In genomic region chr7:7385421-7385820, GRCh38 we compare ENCODE assay signal across 25 cellular contexts.
"Had no signal": no experiment of that assay in that cellular context is flagged by ENCODE, and none has a peak within 500 bp of the region (broad histone marks: within the 10 kb centered on the region; RNA-seq: fewer than 3 reads in every experiment).

No MANE protein-coding gene starts in this region.

- H3K36me3 ChIP-seq: gastroesophageal sphincter, heart right ventricle, pancreas, right atrium auricular region, tibial artery had no signal

- H3K9me3 ChIP-seq: pancreas, psoas muscle, right atrium auricular region, tibial artery had no signal

- FAIRE-seq: pancreas had no signal

- H3K4me3 Mint-ChIP-seq: activated CD8-positive, alpha-beta T cell treated with anti-CD3 and anti-CD28 coated beads, Interleukin-2, amount 10 ng/mL, durations not matched to agents 7 days and 5 days; activated naive CD4-positive, alpha-beta T cell treated with anti-CD3 and anti-CD28 coated beads, Interleukin-2, amount 50 U/mL, for 24 hours; activated T-helper 1 cell treated with anti-CD3 and anti-CD28 coated beads, Interleukin-12 subunit alpha, Interleukin-12 subunit beta, Interleukin-2, Interleukin-4 antibody, amounts not matched to agents 30 ng/mL and 10 ng/mL and 1 ng/mL, durations not matched to agents 14 hours and 24 hours and 36 hours; brain; nephron; stimulated activated naive CD8-positive, alpha-beta T cell treated with anti-CD3 and anti-CD28 coated beads, Interleukin-15, amount 100 ng/mL, for 72 hours had no signal

- H3K27me3 Mint-ChIP-seq: activated naive CD4-positive, alpha-beta T cell treated with anti-CD3 and anti-CD28 coated beads, Interleukin-2, amount 50 U/mL, for 24 hours; brain; stimulated activated naive CD8-positive, alpha-beta T cell treated with anti-CD3 and anti-CD28 coated beads, Interleukin-15, amount 100 ng/mL, for 72 hours had no signal

- DNase-seq: activated CD4-positive, alpha-beta T cell treated with anti-CD3 and anti-CD28 coated beads for 1 hour; activated CD4-positive, alpha-beta T cell treated with anti-CD3 and anti-CD28 coated beads, Interleukin-2, amount 50 U/mL, for 1 hour; activated CD8-positive, alpha-beta T cell treated with anti-CD3 and anti-CD28 coated beads, Interleukin-2, amount 10 ng/mL, durations not matched to agents 7 days and 5 days; activated gamma-delta T cell; aorta; central memory CD4-positive, alpha-beta T cell; dermis blood vessel endothelial cell; effector memory CD4-positive, alpha-beta T cell; heart right ventricle; islet precursor cell; left colon; mesenchymal stem cell; pancreas; psoas muscle; stimulated activated CD4-positive, alpha-beta T cell treated with anti-CD3 and anti-CD28 coated beads, Interleukin-12 subunit alpha, Interleukin-12 subunit beta, amount 100 ng/mL, for 4 hours; stimulated activated CD4-positive, alpha-beta T cell treated with anti-CD3 and anti-CD28 coated beads, Interleukin-4, amount 100 ng/mL, for 4 hours; stimulated activated naive CD8-positive, alpha-beta T cell treated with anti-CD3 and anti-CD28 coated beads, Interleukin-15, amount 100 ng/mL, for 72 hours; tibial artery had no signal

- ATAC-seq: activated CD8-positive, alpha-beta T cell treated with anti-CD3 and anti-CD28 coated beads, Interleukin-2, amount 10 ng/mL, durations not matched to agents 7 days and 5 days; esophagus mucosa; gastroesophageal sphincter; heart right ventricle; left colon; pancreas; psoas muscle; stimulated activated naive CD8-positive, alpha-beta T cell treated with anti-CD3 and anti-CD28 coated beads, Interleukin-15, amount 100 ng/mL, for 72 hours had no signal

- H3K27me3 ChIP-seq: gastroesophageal sphincter, heart right ventricle, pancreas, right atrium auricular region, tibial artery had no signal

- H3K27ac Mint-ChIP-seq: activated CD8-positive, alpha-beta T cell treated with anti-CD3 and anti-CD28 coated beads, Interleukin-2, amount 10 ng/mL, durations not matched to agents 7 days and 5 days; activated naive CD4-positive, alpha-beta T cell treated with anti-CD3 and anti-CD28 coated beads, Interleukin-2, amount 50 U/mL, for 24 hours; activated T-helper 1 cell treated with anti-CD3 and anti-CD28 coated beads, Interleukin-12 subunit alpha, Interleukin-12 subunit beta, Interleukin-2, Interleukin-4 antibody, amounts not matched to agents 30 ng/mL and 10 ng/mL and 1 ng/mL, durations not matched to agents 14 hours and 24 hours and 36 hours; brain; nephron; stimulated activated naive CD8-positive, alpha-beta T cell treated with anti-CD3 and anti-CD28 coated beads, Interleukin-15, amount 100 ng/mL, for 72 hours had no signal

- H3K4me1 ChIP-seq: gastroesophageal sphincter, heart right ventricle, pancreas, psoas muscle, right atrium auricular region, tibial artery had no signal

- H3K9me3 Mint-ChIP-seq: activated naive CD4-positive, alpha-beta T cell treated with anti-CD3 and anti-CD28 coated beads, Interleukin-2, amount 50 U/mL, for 24 hours; activated T-helper 1 cell treated with anti-CD3 and anti-CD28 coated beads, Interleukin-12 subunit alpha, Interleukin-12 subunit beta, Interleukin-2, Interleukin-4 antibody, amounts not matched to agents 30 ng/mL and 10 ng/mL and 1 ng/mL, durations not matched to agents 14 hours and 24 hours and 36 hours; stimulated activated naive CD8-positive, alpha-beta T cell treated with anti-CD3 and anti-CD28 coated beads, Interleukin-15, amount 100 ng/mL, for 72 hours had no signal

- H3K27ac ChIP-seq: gastroesophageal sphincter, heart right ventricle, pancreas, psoas muscle, right atrium auricular region, tibial artery had no signal

- H3K36me3 Mint-ChIP-seq: activated naive CD4-positive, alpha-beta T cell treated with anti-CD3 and anti-CD28 coated beads, Interleukin-2, amount 50 U/mL, for 24 hours; brain had no signal

- H3K4me3 ChIP-seq: gastroesophageal sphincter, heart right ventricle, pancreas, psoas muscle, right atrium auricular region, tibial artery had no signal

- H3K4me1 Mint-ChIP-seq: activated naive CD4-positive, alpha-beta T cell treated with anti-CD3 and anti-CD28 coated beads, Interleukin-2, amount 50 U/mL, for 24 hours; brain; nephron had no signal
